ENCODE assay signal across 6 cellular contexts in the genomic region with DNA sequence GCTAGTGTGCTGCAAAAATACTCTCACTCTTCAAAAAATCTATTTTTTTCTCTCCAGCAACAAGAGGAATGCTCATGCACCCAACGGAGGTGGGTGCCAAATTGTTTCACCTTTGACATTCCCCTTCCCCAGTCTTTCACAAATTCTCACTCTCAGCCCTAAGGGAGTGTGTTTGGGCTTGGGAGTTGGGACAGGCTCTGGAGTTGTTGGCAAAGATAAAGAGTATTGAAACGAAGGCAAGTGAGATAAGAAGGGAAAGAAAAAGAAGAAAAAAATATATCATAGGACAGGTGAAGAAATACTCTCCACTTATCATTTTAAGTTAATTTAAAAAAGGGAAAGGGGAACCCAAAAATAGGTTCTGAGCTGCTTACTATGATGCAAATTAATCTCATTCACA.
"Had no signal": no experiment of that assay in that cellular context is flagged by ENCODE, and none has a peak within 500 bp of the region (broad histone marks: within the 10 kb centered on the region; RNA-seq: fewer than 3 reads in every experiment).

No MANE protein-coding gene starts in this region.

- H3K4me1 Mint-ChIP-seq: IgD-negative memory B cell had no signal

- H3K27me3 Mint-ChIP-seq: IgD-negative memory B cell had no signal

- H3K27ac Mint-ChIP-seq: IgD-negative memory B cell had no signal

- H3K4me3 Mint-ChIP-seq: IgD-negative memory B cell had no signal

- H3K4me3 ChIP-seq: GM23248, HAP-1 had no signal

- H3K9ac ChIP-seq: GM23248 had no signal

- H3K27ac ChIP-seq: GM23248, HL-60 had no signal

- DNase-seq: GM23248, KG1 had no signal

- H3K36me3 ChIP-seq: HAP-1 had no signal

- ATAC-seq: HepG2 had no signal

- H3K9me3 Mint-ChIP-seq: IgD-negative memory B cell had no signal

- H2AFZ ChIP-seq: GM23248 had no signal
